22 cellular contexts compared by ENCODE assay signal in genomic region chr11:3086671-3087150, GRCh38. TPM values are rescaled to one million over a fixed set of nuclear protein-coding genes. Genes with fewer than 3 reads are reported as not detected.
DNase-seq lines count a peak whose midpoint lies in the region; ATAC-seq and TF ChIP-seq lines count a peak whose summit lies in the region.
"Had no signal": no experiment of that assay in that cellular context is flagged by ENCODE, and none has a peak within 500 bp of the region (broad histone marks: within the 10 kb centered on the region; RNA-seq: fewer than 3 reads in every experiment).

No MANE protein-coding gene starts in this region.

- no peaks in the 10 kb centered on the region for H3K27me3 ChIP-seq in right cardiac atrium (ENCODE audit: control insufficient read depth, insufficient read depth)
- no peaks in the 10 kb centered on the region for H3K27me3 ChIP-seq in ovary
- H3K27me3 ChIP-seq: BLaER1, MG63 had no signal

- H3K4me1 ChIP-seq in right cardiac atrium (ENCODE audit: control insufficient read depth, insufficient read depth, low read length): no peaks in the 10 kb centered on the region
- H3K4me1 ChIP-seq in ovary (ENCODE audit: insufficient read depth): no peaks in the 10 kb centered on the region

- H3K4me1 Mint-ChIP-seq in activated T-cell treated with anti-CD3 and anti-CD28 coated beads, Interleukin-2, amount 50 U/mL, for 72 hours (ENCODE audit: low read depth): no peaks in the 10 kb centered on the region

- H3K27ac Mint-ChIP-seq in activated T-cell treated with anti-CD3 and anti-CD28 coated beads, Interleukin-2, amount 50 U/mL, for 72 hours: no peak overlapping the region
- H3K27ac Mint-ChIP-seq: CD4-positive, alpha-beta T cell had no signal

- no peaks in the 10 kb centered on the region for H3K36me3 ChIP-seq in ovary
- H3K36me3 ChIP-seq: MG63 had no signal

- no peak overlapping the region for H3K4me3 Mint-ChIP-seq in activated T-cell treated with anti-CD3 and anti-CD28 coated beads, Interleukin-2, amount 50 U/mL, for 72 hours
- H3K4me3 Mint-ChIP-seq: CD4-positive, alpha-beta T cell had no signal

- no peak overlapping the region for H3K27ac ChIP-seq in right cardiac atrium (ENCODE audit: low read length)
- H3K27ac ChIP-seq in ovary: no peak overlapping the region
- H3K27ac ChIP-seq: BLaER1 had no signal

- WGBS in right cardiac atrium: 69% methylated on average over 9 of the region's 9 CpGs
- 26 to 47% (median 31%) methylated on average over 7 to 9 of the region's 9 CpGs for WGBS in ovary, 3 donors

- H3K27me3 Mint-ChIP-seq in activated T-cell treated with anti-CD3 and anti-CD28 coated beads, Interleukin-2, amount 50 U/mL, for 72 hours (ENCODE audit: low read depth): no peaks in the 10 kb centered on the region
- H3K27me3 Mint-ChIP-seq: CD4-positive, alpha-beta T cell had no signal

- TF ChIP-seq CTCF in GM13976 (IDR thresholded peaks at IDR 0.05; ENCODE audit: borderline replicate concordance, control extremely low read depth, extremely low read depth, insufficient read depth, missing control alignments) (no peak), ovary (IDR thresholded peaks at IDR 0.05) (no peak)

- ATAC-seq in right cardiac atrium (peak; percentile 2), left cardiac atrium (no peak), HG03571 (IDR thresholded peaks at IDR 0.05; ENCODE audit: unreplicated experiment) (no peak)
- ATAC-seq in activated T-cell treated with anti-CD3 and anti-CD28 coated beads, Interleukin-2, amount 50 U/mL, for 72 hours (replicated peaks in 1 of 2): no peak
- ATAC-seq: K562 had no signal

- no peaks in the 10 kb centered on the region for H3K36me3 Mint-ChIP-seq in activated T-cell treated with anti-CD3 and anti-CD28 coated beads, Interleukin-2, amount 50 U/mL, for 72 hours (ENCODE audit: insufficient read depth in 2 of 2)

- DNase-seq in right cardiac atrium (no peak), left cardiac atrium (no peak), GM13976 (ENCODE audit: low spot score) (peak; percentile 22), iPS-NIHi7 (ENCODE audit: extremely low spot score) (peak; percentile 4), ovary (peak in 3 of 5 donors; percentile 11 to 61 (median 38)), GM03348 (ENCODE audit: low spot score) (no peak)
- DNase-seq in activated T-cell treated with anti-CD3 and anti-CD28 coated beads, Interleukin-2, amount 50 U/mL, for 72 hours: no peak
- DNase-seq: CD4-positive, alpha-beta T cell; COR-L47; DMS79; GOT3; MG63; NCI-H1048; NCI-H1417 treated with DMSO at 0.1 percent for 48 hours; NCI-H187; NCI-H446; NCI-H526 treated with DMSO at 0.1 percent for 48 hours; SIG-M5; SK-N-SH had no signal

- in situ Hi-C loops in GM13976 (cut with MboI; ENCODE audit: low sequenced_read_pairs, unreplicated experiment): no loop called here

- no peak for TF ChIP-seq EP300 in ovary (IDR thresholded peaks at IDR 0.05)

- no peaks in the 10 kb centered on the region for H3K9me3 ChIP-seq in right cardiac atrium (ENCODE audit: control insufficient read depth, low read length)
- H3K9me3 ChIP-seq in ovary: no peaks in the 10 kb centered on the region
- H3K9me3 ChIP-seq: BLaER1, MG63, SK-N-SH had no signal

- intact Hi-C loops in right cardiac atrium (cut with DNase I): no loop called here
- intact Hi-C loops in left cardiac atrium (cut with DNase I): no loop called here
- intact Hi-C loops in ovary (cut with DNase I): no loop called here

- H3K4me3 ChIP-seq in right cardiac atrium (ENCODE audit: low read length) (no peak overlapping the region), ovary (no peak overlapping the region)
- H3K4me3 ChIP-seq: BLaER1, K562, MG63 had no signal

- no peak for TF ChIP-seq POLR2A in ovary (IDR thresholded peaks at IDR 0.05)

- no peaks in the 10 kb centered on the region for H3K9me3 Mint-ChIP-seq in activated T-cell treated with anti-CD3 and anti-CD28 coated beads, Interleukin-2, amount 50 U/mL, for 72 hours
- H3K9me3 Mint-ChIP-seq: CD4-positive, alpha-beta T cell had no signal

RNA-seq across cellular contexts. Expression of gene CARS1, which starts 29.5 kb away (rescaled TPM):
- total RNA-seq in right cardiac atrium (10 to 100 TPM; 14.4 to 18.8 (median 16.5) TPM), left cardiac atrium (10 to 100 TPM; 16.8 to 28.7 TPM), ovary (100 to 1,000 TPM in 1 of 7 donors, 10 to 100 TPM in 6; 12.5 to 148 (median 17.6) TPM)
- polyA plus RNA-seq in right cardiac atrium (10.8 TPM), ovary (10 to 100 TPM; 15.0 to 22.8 TPM)
- 100 to 1,000 TPM; 217 to 224 TPM for total RNA-seq in activated T-cell treated with anti-CD3 and anti-CD28 coated beads, Interleukin-2, amount 50 U/mL, for 72 hours

Comparison
In these comparisons a context has a peak if more than half of its experiments do, and no peak if none do; other contexts are left out.
1. ATAC-seq: peak in right cardiac atrium (2 of 2); none in left cardiac atrium (0 of 2), activated T-cell treated with anti-CD3 and anti-CD28 coated beads, Interleukin-2, amount 50 U/mL, for 72 hours (0 of 2) and HG03571 (single experiment).
2. DNase-seq: peak in GM13976 (single experiment), iPS-NIHi7 (single experiment) and ovary (3 of 5); none in right cardiac atrium (0 of 3), left cardiac atrium (single experiment), activated T-cell treated with anti-CD3 and anti-CD28 coated beads, Interleukin-2, amount 50 U/mL, for 72 hours (0 of 2) and GM03348 (single experiment).